Comparison of ENCODE assay signal across 11 cellular contexts in the genomic region with DNA sequence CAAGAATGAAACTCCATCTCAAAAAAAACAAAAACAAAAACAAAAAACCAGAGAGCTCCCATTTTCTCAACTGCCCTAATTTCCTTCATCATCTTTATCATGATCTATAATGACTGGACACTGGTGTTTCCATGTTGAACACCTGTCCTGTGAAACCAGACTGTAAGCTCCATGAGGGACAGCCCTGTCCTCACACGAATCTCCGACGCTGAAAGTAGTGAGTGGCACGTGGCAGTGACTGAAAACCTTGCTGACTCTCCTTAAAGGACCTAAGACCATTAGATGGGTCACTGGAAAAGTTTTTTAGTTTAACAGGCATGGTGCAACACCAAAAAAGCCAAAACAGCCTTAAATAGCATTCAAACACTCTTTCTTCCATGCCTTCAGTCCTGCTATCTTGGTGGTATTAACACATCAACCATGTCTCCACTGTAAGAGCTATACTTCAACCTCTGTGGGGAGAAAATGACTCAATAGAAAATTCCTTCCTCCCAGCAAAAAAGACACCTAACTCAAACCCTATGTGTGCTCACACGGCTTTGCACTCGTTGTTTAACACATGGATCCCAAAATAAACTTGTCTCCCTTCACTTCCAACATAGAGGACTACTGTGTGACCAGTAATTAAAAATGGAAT. TPM values are rescaled to one million over a fixed set of nuclear protein-coding genes. Genes with fewer than 3 reads are reported as not detected.
DNase-seq lines count a peak whose midpoint lies in the region; ATAC-seq and TF ChIP-seq lines count a peak whose summit lies in the region.
"Had no signal": no experiment of that assay in that cellular context is flagged by ENCODE, and none has a peak within 500 bp of the region (broad histone marks: within the 10 kb centered on the region; RNA-seq: fewer than 3 reads in every experiment).

No MANE protein-coding gene starts in this region.

- H3K27ac ChIP-seq in CD4-positive, alpha-beta memory T cell (ENCODE audit: low read depth, low read length) = no peak overlapping the region
- H3K27ac ChIP-seq in IMR-90 (ENCODE audit: insufficient read depth, low read length) = no peak overlapping the region
- H3K27ac ChIP-seq: upper lobe of right lung had no signal

- H4K91ac ChIP-seq in IMR-90 (ENCODE audit: insufficient read depth, low read depth, low read length) = no peak overlapping the region

- H3K9ac ChIP-seq in IMR-90 (ENCODE audit: low read depth, low read length) = no peak overlapping the region

- POLR2A ChIA-PET in CD4-positive, alpha-beta memory T cell (lab: Charles Lee; ENCODE audit: partially characterized antibody) = no interaction called here
- POLR2A ChIA-PET in IMR-90 (lab: Charles Lee; ENCODE audit: unreplicated experiment) = no interaction called here

- dilution Hi-C loops in IMR-90 (cut with HindIII; ENCODE audit: low sequenced_read_pairs, unreplicated experiment) = no loop called here

- intact Hi-C loops in CD4-positive, alpha-beta memory T cell (cut with micrococcal nuclease) = no loop called here
- intact Hi-C loops in IMR-90 (cut with micrococcal nuclease) = loop anchor here (1.0 kb wide), 1 partner anchor 22 kb away; no protein-coding TSS in a partner anchor

- in situ Hi-C loops in IMR-90 (cut with MboI; ENCODE audit: low sequenced_read_pairs) = loop anchor here (25.0 kb wide), 1 partner anchor 609 kb away; no protein-coding TSS in a partner anchor
- in situ Hi-C loops in GM13976 (cut with MboI; ENCODE audit: low sequenced_read_pairs, unreplicated experiment) = no loop called here

- H3K27me3 Mint-ChIP-seq in CD4-positive, alpha-beta memory T cell = no peaks in the 10 kb centered on the region
- H3K27me3 Mint-ChIP-seq in central memory CD8-positive, alpha-beta T cell = no peaks in the 10 kb centered on the region
- no peaks in the 10 kb centered on the region for H3K27me3 Mint-ChIP-seq in nephron progenitor cell (ENCODE audit: low read depth, poor library complexity)

- no peak overlapping the region for H2AK9ac ChIP-seq in IMR-90 (replicated peaks; ENCODE audit: low read depth, low read length, poor library complexity)

- H3K23ac ChIP-seq in IMR-90 (ENCODE audit: low read depth, low read length) = no peak overlapping the region

- H2AK5ac ChIP-seq in IMR-90 (ENCODE audit: low read depth, low read length) = no peak overlapping the region

- H3K36me3 ChIP-seq in CD4-positive, alpha-beta memory T cell (ENCODE audit: insufficient read depth, low read length) = peaks cover 16% of the 10 kb centered on the region
- H3K36me3 ChIP-seq in IMR-90 (ENCODE audit: control insufficient read depth, insufficient read depth, low read length) (peaks cover 13% of the 10 kb centered on the region; the same call in 1 of the 2 replicates), MG63 (peaks cover 14% of the 10 kb centered on the region)

- no peaks in the 10 kb centered on the region for H3K27me3 ChIP-seq in CD4-positive, alpha-beta memory T cell (ENCODE audit: insufficient read depth, low read length)
- H3K27me3 ChIP-seq in IMR-90 (ENCODE audit: control insufficient read depth, insufficient read depth, low read length) = peaks cover 2% of the 10 kb centered on the region; the same call in 1 of the 2 replicates
- H3K27me3 ChIP-seq in MG63 = no peaks in the 10 kb centered on the region
- H3K27me3 ChIP-seq: upper lobe of right lung had no signal

- no peak overlapping the region for H2BK120ac ChIP-seq in IMR-90 (ENCODE audit: low read depth, low read length)

- TF ChIP-seq RAD21 in IMR-90 (IDR thresholded peaks at IDR 0.05; ENCODE audit: low read length) = no peak

- peaks cover 3% of the 10 kb centered on the region; the same call in 1 of the 2 replicates for H3K9me1 ChIP-seq in IMR-90 (ENCODE audit: insufficient read depth, low read length)

- TF ChIP-seq POLR2A in IMR-90 (IDR thresholded peaks at IDR 0.05; ENCODE audit: low read depth, low read length) = no peak

- no peaks in the 10 kb centered on the region for H3K9me3 Mint-ChIP-seq in CD4-positive, alpha-beta memory T cell
- H3K9me3 Mint-ChIP-seq in central memory CD8-positive, alpha-beta T cell = no peaks in the 10 kb centered on the region
- H3K9me3 Mint-ChIP-seq in nephron progenitor cell = no peaks in the 10 kb centered on the region

- H4K5ac ChIP-seq in IMR-90 (ENCODE audit: low read depth, low read length) = no peak overlapping the region

- peaks cover 42 to 56% (median 45%) of the 10 kb centered on the region in 4 donors for H3K4me1 Mint-ChIP-seq in CD4-positive, alpha-beta memory T cell
- H3K4me1 Mint-ChIP-seq in central memory CD8-positive, alpha-beta T cell = peaks cover 22% of the 10 kb centered on the region
- H3K4me1 Mint-ChIP-seq in nephron progenitor cell = peaks cover 2% of the 10 kb centered on the region

- no peak overlapping the region for H2BK20ac ChIP-seq in IMR-90 (ENCODE audit: low read depth, low read length)

- H3K27ac Mint-ChIP-seq in CD4-positive, alpha-beta memory T cell = peak overlapping the region; percentile 6 to 88 (median 39)
- peak overlapping the region; percentile 42 for H3K27ac Mint-ChIP-seq in central memory CD8-positive, alpha-beta T cell (ENCODE audit: low read depth)
- peak overlapping the region; percentile 44 for H3K27ac Mint-ChIP-seq in nephron progenitor cell

- peaks cover 0 to 3% of the 10 kb centered on the region in 2 experiments; a peak in 1 of 4 replicates for H3K79me1 ChIP-seq in IMR-90 (ENCODE audit: low read depth in 1 of 2, low read length in 2 of 2)

- peaks cover 24% of the 10 kb centered on the region; the same call in 1 of the 2 replicates for H4K20me1 ChIP-seq in IMR-90 (ENCODE audit: insufficient read depth, low read length)

- DNase-seq in CD4-positive, alpha-beta memory T cell = no peak
- DNase-seq in IMR-90 = peak; percentile 74
- DNase-seq in central memory CD8-positive, alpha-beta T cell (ENCODE audit: low spot score in 2 of 2) = no peak
- DNase-seq in nephron progenitor cell = no peak
- DNase-seq in GM13976 (ENCODE audit: low spot score) = no peak
- DNase-seq in MG63 = no peak
- DNase-seq in NCI-H1105 (lab: John Stamatoyannopoulos, UW) = no peak
- DNase-seq: DMS153, heart left ventricle, NCI-H187, upper lobe of right lung had no signal

- peak; percentile 67 for ATAC-seq in IMR-90 (ENCODE audit: low read depth)
- no peak for ATAC-seq in central memory CD8-positive, alpha-beta T cell (replicated peaks; ENCODE audit: extremely low read depth, poor library complexity, severe bottlenecking)
- ATAC-seq: heart left ventricle, upper lobe of right lung had no signal

- H3K14ac ChIP-seq in IMR-90 (replicated peaks; ENCODE audit: low read depth, low read length) = no peak overlapping the region

- no peak overlapping the region for H3K4me3 ChIP-seq in CD4-positive, alpha-beta memory T cell (ENCODE audit: low read length in 2 of 2)
- H3K4me3 ChIP-seq in IMR-90 (ENCODE audit: insufficient read depth, low read depth, low read length) (no peak overlapping the region), MG63 (no peak overlapping the region)
- H3K4me3 ChIP-seq: upper lobe of right lung had no signal

- no CpG with 5 or more reads among the region's 6 CpGs for WGBS in IMR-90 (ENCODE audit: extremely low coverage in 2 of 2, insufficient read length in 1 of 2), 2 experiments

- H2BK5ac ChIP-seq in IMR-90 (ENCODE audit: low read depth, low read length, poor library complexity, severe bottlenecking) = no peak overlapping the region

- H3K56ac ChIP-seq in IMR-90 (ENCODE audit: extremely low read depth, insufficient read depth, low read length) = no peak overlapping the region

- H2BK15ac ChIP-seq in IMR-90 (ENCODE audit: low read depth, low read length) = no peak overlapping the region

- peaks cover 30 to 36% of the 10 kb centered on the region in 2 donors for H3K36me3 Mint-ChIP-seq in CD4-positive, alpha-beta memory T cell
- H3K36me3 Mint-ChIP-seq in central memory CD8-positive, alpha-beta T cell (ENCODE audit: insufficient read depth) = peaks cover 11% of the 10 kb centered on the region
- peaks cover 37% of the 10 kb centered on the region for H3K36me3 Mint-ChIP-seq in nephron progenitor cell (ENCODE audit: low read depth)

- H3K18ac ChIP-seq in IMR-90 (ENCODE audit: low read depth, low read length) = no peak overlapping the region; the same call in 1 of the 2 replicates

- H2AFZ ChIP-seq in IMR-90 (replicated peaks; ENCODE audit: low read length, poor library complexity) = no peak overlapping the region

- H4K8ac ChIP-seq in IMR-90 (ENCODE audit: low read depth in 2 of 2, low read length in 2 of 2) = no peak overlapping the region

- TF ChIP-seq CTCF in IMR-90 (conservative IDR thresholded peaks at IDR 0.05; ENCODE audit: low read depth, low read length) (no peak), nephron progenitor cell (IDR thresholded peaks at IDR 0.05) (no peak), GM13976 (IDR thresholded peaks at IDR 0.05; ENCODE audit: borderline replicate concordance, control extremely low read depth, extremely low read depth, insufficient read depth, missing control alignments) (no peak)

- peak overlapping the region; percentile 40; the same call in 1 of the 2 replicates for H3K4me2 ChIP-seq in IMR-90 (ENCODE audit: low read depth, low read length)

- H3K4ac ChIP-seq in IMR-90 (ENCODE audit: low read depth, low read length) = no peak overlapping the region

- BruUV-seq in IMR-90 (replicated peaks; lab: Mats Ljungman, UMichigan) = no TSS peak

- H3K4me3 Mint-ChIP-seq in CD4-positive, alpha-beta memory T cell = peak overlapping the region in 6 of 8 donors; percentile 3 to 77 (median 64)
- H3K4me3 Mint-ChIP-seq in central memory CD8-positive, alpha-beta T cell = peak overlapping the region; percentile 26
- peak overlapping the region; percentile 52 for H3K4me3 Mint-ChIP-seq in nephron progenitor cell

- no peaks in the 10 kb centered on the region for H3K9me3 ChIP-seq in CD4-positive, alpha-beta memory T cell (ENCODE audit: control insufficient read depth in 1 of 2, low read length in 2 of 2)
- H3K9me3 ChIP-seq in IMR-90 (ENCODE audit: control insufficient read depth, insufficient read depth, low read length) = no peaks in the 10 kb centered on the region
- H3K9me3 ChIP-seq in MG63 = no peaks in the 10 kb centered on the region
- H3K9me3 ChIP-seq: heart left ventricle, upper lobe of right lung had no signal

- CTCF ChIA-PET in CD4-positive, alpha-beta memory T cell (lab: Charles Lee; ENCODE audit: partially characterized antibody) = interaction anchor here (1.5 kb wide), 1 partner anchor 10 kb away, joined by 4 read pairs; no protein-coding TSS in a partner anchor
- CTCF ChIA-PET in IMR-90 (lab: Yijun Ruan, JAX) = no interaction called here

- peaks cover 46% of the 10 kb centered on the region for H3K4me1 ChIP-seq in CD4-positive, alpha-beta memory T cell (ENCODE audit: insufficient read depth, low read length)
- peaks cover 17% of the 10 kb centered on the region for H3K4me1 ChIP-seq in IMR-90 (ENCODE audit: control insufficient read depth, insufficient read depth, low read length)

RNA-seq across cellular contexts. Expression of gene AXIN2, which starts 8.3 kb away (rescaled TPM):
- total RNA-seq in CD4-positive, alpha-beta memory T cell = 10 to 100 TPM; 30.1 to 30.3 TPM
- 10 to 100 TPM in 1 of 2 donors, 1 to 10 TPM in 1; 3.4 to 11.8 TPM for polyA plus RNA-seq in CD4-positive, alpha-beta memory T cell
- total RNA-seq in IMR-90 (2012; rRNA removed) = 1.8 and 1.9 TPM in 2 replicates
- 0.91 and 0.99 TPM in 2 replicates for polyA plus RNA-seq in IMR-90 (2012; rRNA removed)
- polyA plus RNA-seq in IMR-90 (2012; cell fraction: cytosol; rRNA removed) = 1.0 TPM in 2 replicates
- 2.3 and 2.4 TPM in 2 replicates for polyA plus RNA-seq in IMR-90 (2012; cell fraction: nucleus; rRNA removed; ENCODE audit: low replicate concordance)
- total RNA-seq in MG63 (2014; rRNA removed; shearing (Covaris generic); ENCODE audit: low replicate concordance) = 2.6 and 9.0 TPM in 2 replicates
